Comparison of ENCODE assay signal across 11 cellular contexts in the genomic region with DNA sequence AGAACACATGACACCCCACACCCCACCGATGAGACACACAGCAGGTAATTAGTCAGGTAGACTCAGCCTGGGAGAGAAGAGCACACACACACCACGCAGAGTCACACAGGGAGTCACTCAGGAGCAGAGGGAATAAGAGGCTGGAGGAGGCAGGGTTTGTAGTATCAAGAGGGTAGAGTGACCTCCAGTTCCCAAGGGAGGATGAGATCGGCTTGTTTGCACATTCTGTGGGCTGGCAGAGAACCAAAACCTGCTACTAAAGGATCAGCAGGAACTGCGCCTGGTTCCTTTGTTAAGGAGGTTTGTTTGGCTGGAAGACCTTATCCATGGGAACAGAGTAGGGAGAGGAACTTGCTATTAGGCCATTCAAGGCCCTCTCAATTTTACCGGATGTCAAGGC.
A peak's percentile ranks its signal among the peaks of the same experiment; 100 is the strongest.
DNase-seq lines count a peak whose midpoint lies in the region; ATAC-seq lines count a peak whose summit lies in the region.
"Had no signal": no experiment of that assay in that cellular context is flagged by ENCODE, and none has a peak within 500 bp of the region (broad histone marks: within the 10 kb centered on the region; RNA-seq: fewer than 3 reads in every experiment).

No MANE protein-coding gene starts in this region.

- DNase-seq in Daoy (ENCODE audit: low read depth) (peak; percentile 96), NCI-H187 treated with DMSO at 0.1 percent for 48 hours (lab: John Stamatoyannopoulos, UW) (peak; percentile 98), SHP77 treated with DMSO at 0.1 percent for 48 hours (lab: John Stamatoyannopoulos, UW) (peak; percentile 25), kidney glomerular epithelial cell (lab: John Stamatoyannopoulos, UW) (peak; percentile 15)
- DNase-seq in activated naive CD8-positive, alpha-beta T cell treated with anti-CD3 and anti-CD28 coated beads for 36 hours = no peak
- DNase-seq in stimulated activated CD4-positive, alpha-beta T cell treated with anti-CD3 and anti-CD28 coated beads, Interleukin-15, amount 100 ng/mL, for 24 hours = no peak
- DNase-seq: activated CD4-positive, alpha-beta T cell treated with anti-CD3 and anti-CD28 coated beads, Interleukin-2, amount 10 ng/mL, durations not matched to agents 7 days and 5 days; H7; Peyer's patch had no signal

- H3K4me3 Mint-ChIP-seq in activated naive CD8-positive, alpha-beta T cell treated with anti-CD3 and anti-CD28 coated beads for 36 hours = no peak overlapping the region
- H3K4me3 Mint-ChIP-seq: activated CD4-positive, alpha-beta T cell treated with anti-CD3 and anti-CD28 coated beads, Interleukin-2, amount 10 ng/mL, durations not matched to agents 7 days and 5 days had no signal

- H3K36me3 Mint-ChIP-seq in activated naive CD8-positive, alpha-beta T cell treated with anti-CD3 and anti-CD28 coated beads for 36 hours = no peaks in the 10 kb centered on the region

- peaks cover 5% of the 10 kb centered on the region for H3K27me3 Mint-ChIP-seq in activated naive CD8-positive, alpha-beta T cell treated with anti-CD3 and anti-CD28 coated beads for 36 hours

- no peaks in the 10 kb centered on the region for H3K9me3 Mint-ChIP-seq in activated naive CD8-positive, alpha-beta T cell treated with anti-CD3 and anti-CD28 coated beads for 36 hours
- H3K9me3 Mint-ChIP-seq: activated CD4-positive, alpha-beta T cell treated with anti-CD3 and anti-CD28 coated beads, Interleukin-2, amount 10 ng/mL, durations not matched to agents 7 days and 5 days had no signal

- ATAC-seq in HG03097 (IDR thresholded peaks at IDR 0.05; ENCODE audit: low FRiP score, unreplicated experiment) = no peak
- ATAC-seq in GM21367 (IDR thresholded peaks at IDR 0.05; ENCODE audit: unreplicated experiment) = no peak

- no peak overlapping the region for H3K27ac Mint-ChIP-seq in activated naive CD8-positive, alpha-beta T cell treated with anti-CD3 and anti-CD28 coated beads for 36 hours
- H3K27ac Mint-ChIP-seq: activated CD4-positive, alpha-beta T cell treated with anti-CD3 and anti-CD28 coated beads, Interleukin-2, amount 10 ng/mL, durations not matched to agents 7 days and 5 days had no signal

- no peaks in the 10 kb centered on the region for H3K4me1 Mint-ChIP-seq in activated naive CD8-positive, alpha-beta T cell treated with anti-CD3 and anti-CD28 coated beads for 36 hours
- H3K4me1 Mint-ChIP-seq: activated CD4-positive, alpha-beta T cell treated with anti-CD3 and anti-CD28 coated beads, Interleukin-2, amount 10 ng/mL, durations not matched to agents 7 days and 5 days had no signal

Comparison
In these comparisons a context has a peak if more than half of its experiments do, and no peak if none do; other contexts are left out.
1. DNase-seq: peak in Daoy (single experiment), NCI-H187 treated with DMSO at 0.1 percent for 48 hours (single experiment), SHP77 treated with DMSO at 0.1 percent for 48 hours (single experiment) and kidney glomerular epithelial cell (single experiment); none in activated naive CD8-positive, alpha-beta T cell treated with anti-CD3 and anti-CD28 coated beads for 36 hours (single experiment) and stimulated activated CD4-positive, alpha-beta T cell treated with anti-CD3 and anti-CD28 coated beads, Interleukin-15, amount 100 ng/mL, for 24 hours (single experiment).